Comparison of ENCODE assay signal across 8 cellular contexts in genomic region chr5:88667187-88668141, GRCh38.
DNase-seq lines count a peak whose midpoint lies in the region; ATAC-seq lines count a peak whose summit lies in the region.

No MANE protein-coding gene starts in this region.

- H3K9ac ChIP-seq in ES-I3 (ENCODE audit: low read depth, low read length), result peak overlapping the region; percentile 37; the same call in 1 of the 2 replicates

- H3K4me3 ChIP-seq in mononuclear cell (ENCODE audit: low read length), result peak overlapping the region; percentile 29

- H3K9me3 Mint-ChIP-seq in activated naive CD8-positive, alpha-beta T cell treated with anti-CD3 and anti-CD28 coated beads for 36 hours, result peaks cover 9% of the 10 kb centered on the region

- H3K27me3 Mint-ChIP-seq in activated naive CD8-positive, alpha-beta T cell treated with anti-CD3 and anti-CD28 coated beads for 36 hours, result peaks cover 95% of the 10 kb centered on the region

- peak overlapping the region; percentile 78 for H3K4me3 Mint-ChIP-seq in activated naive CD8-positive, alpha-beta T cell treated with anti-CD3 and anti-CD28 coated beads for 36 hours

- no peaks in the 10 kb centered on the region for H3K9me3 ChIP-seq in ES-I3 (ENCODE audit: control insufficient read depth, insufficient read depth, low read length)
- H3K9me3 ChIP-seq in mononuclear cell (ENCODE audit: low read depth, low read length), result no peaks in the 10 kb centered on the region

- DNase-seq in activated naive CD8-positive, alpha-beta T cell treated with anti-CD3 and anti-CD28 coated beads for 36 hours, result no peak
- DNase-seq in NCI-H345 treated with DMSO at 0.1 percent for 48 hours (lab: John Stamatoyannopoulos, UW; ENCODE audit: unreplicated experiment), result no peak
- DNase-seq in activated effector memory CD4-positive, alpha-beta T cell treated with Interleukin-2 at 50 U/mL for 16 hours, result no peak
- DNase-seq in GF-D8 (lab: John Stamatoyannopoulos, UW), result no peak

- no peaks in the 10 kb centered on the region for H3K36me3 ChIP-seq in ES-I3 (ENCODE audit: insufficient read depth, low read length)

- peaks cover 100% of the 10 kb centered on the region for H3K27me3 ChIP-seq in mononuclear cell (ENCODE audit: insufficient read depth, low read length)

- peaks cover 31% of the 10 kb centered on the region for H3K4me1 Mint-ChIP-seq in activated naive CD8-positive, alpha-beta T cell treated with anti-CD3 and anti-CD28 coated beads for 36 hours

- H3K4me1 ChIP-seq in ES-I3 (ENCODE audit: insufficient read depth, low read length) (peaks cover 32% of the 10 kb centered on the region), mononuclear cell (ENCODE audit: insufficient read depth, low read length) (peaks cover 29% of the 10 kb centered on the region)

- ATAC-seq in GM21360 (IDR thresholded peaks at IDR 0.05; ENCODE audit: unreplicated experiment) (peak; percentile 56), HG03521 (IDR thresholded peaks at IDR 0.05; ENCODE audit: unreplicated experiment) (peak; percentile 64)

- peaks cover 5% of the 10 kb centered on the region for H3K36me3 Mint-ChIP-seq in activated naive CD8-positive, alpha-beta T cell treated with anti-CD3 and anti-CD28 coated beads for 36 hours

- H3K27ac Mint-ChIP-seq in activated naive CD8-positive, alpha-beta T cell treated with anti-CD3 and anti-CD28 coated beads for 36 hours, result no peak overlapping the region
